ENCODE assay signal across 25 cellular contexts in the genomic region with DNA sequence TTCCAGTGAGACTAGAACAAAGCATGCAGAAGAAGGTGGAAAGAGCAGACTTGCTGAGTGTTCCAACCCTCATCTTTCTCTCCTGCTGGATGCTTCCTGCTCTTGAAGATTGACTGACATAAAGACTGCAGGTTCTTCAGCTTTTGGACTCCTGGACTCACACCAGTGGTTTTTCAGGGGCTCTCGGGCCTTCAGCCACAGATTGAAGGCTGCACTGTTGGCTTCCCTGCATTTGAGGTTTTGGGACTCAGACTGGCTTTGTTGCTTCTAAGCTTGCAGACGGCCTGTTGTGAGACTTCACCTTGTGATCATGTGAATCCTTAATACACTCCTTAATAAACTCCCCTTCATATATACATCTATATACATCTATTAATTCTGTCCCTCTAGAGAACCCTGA.
"Had no signal": no experiment of that assay in that cellular context is flagged by ENCODE, and none has a peak within 500 bp of the region (broad histone marks: within the 10 kb centered on the region; RNA-seq: fewer than 3 reads in every experiment).

No MANE protein-coding gene starts in this region.

- H3K4me1 Mint-ChIP-seq: WTC11 had no signal

- H3K36me3 Mint-ChIP-seq: WTC11 had no signal

- ATAC-seq: activated CD4-positive, alpha-beta T cell treated with anti-CD3 and anti-CD28 coated beads for 36 hours; body of pancreas; heart left ventricle; left lobe of liver; lower lobe of right lung; mucosa of descending colon; sciatic nerve; stimulated activated effector memory CD8-positive, alpha-beta T cell treated with anti-CD3 and anti-CD28 coated beads, Interleukin-12 subunit alpha, Interleukin-12 subunit beta, amount 100 ng/mL, for 72 hours; WTC11 had no signal

- H3K27ac Mint-ChIP-seq: activated CD4-positive, alpha-beta memory T cell treated with anti-CD3 and anti-CD28 coated beads, Interleukin-2, amount 10 ng/mL, durations not matched to agents 7 days and 5 days; activated CD4-positive, alpha-beta T cell treated with anti-CD3 and anti-CD28 coated beads for 36 hours; activated naive CD4-positive, alpha-beta T cell treated with anti-CD3 and anti-CD28 coated beads, Interleukin-2, amount 50 U/mL, for 24 hours; type B pancreatic cell; WTC11 had no signal

- H3K27me3 Mint-ChIP-seq: activated CD4-positive, alpha-beta memory T cell treated with anti-CD3 and anti-CD28 coated beads, Interleukin-2, amount 10 ng/mL, durations not matched to agents 7 days and 5 days; activated CD4-positive, alpha-beta T cell treated with anti-CD3 and anti-CD28 coated beads for 36 hours; activated naive CD4-positive, alpha-beta T cell treated with anti-CD3 and anti-CD28 coated beads, Interleukin-2, amount 50 U/mL, for 24 hours; type B pancreatic cell had no signal

- H3K4me3 Mint-ChIP-seq: activated CD4-positive, alpha-beta memory T cell treated with anti-CD3 and anti-CD28 coated beads, Interleukin-2, amount 10 ng/mL, durations not matched to agents 7 days and 5 days; activated CD4-positive, alpha-beta T cell treated with anti-CD3 and anti-CD28 coated beads for 36 hours; activated naive CD4-positive, alpha-beta T cell treated with anti-CD3 and anti-CD28 coated beads, Interleukin-2, amount 50 U/mL, for 24 hours; stimulated activated effector memory CD8-positive, alpha-beta T cell treated with anti-CD3 and anti-CD28 coated beads, Interleukin-12 subunit alpha, Interleukin-12 subunit beta, amount 100 ng/mL, for 72 hours; type B pancreatic cell; WTC11 had no signal

- H3K9me3 Mint-ChIP-seq: activated CD4-positive, alpha-beta memory T cell treated with anti-CD3 and anti-CD28 coated beads, Interleukin-2, amount 10 ng/mL, durations not matched to agents 7 days and 5 days; activated naive CD4-positive, alpha-beta T cell treated with anti-CD3 and anti-CD28 coated beads, Interleukin-2, amount 50 U/mL, for 24 hours; stimulated activated effector memory CD8-positive, alpha-beta T cell treated with anti-CD3 and anti-CD28 coated beads, Interleukin-12 subunit alpha, Interleukin-12 subunit beta, amount 100 ng/mL, for 72 hours; WTC11 had no signal

- DNase-seq: activated CD4-positive, alpha-beta memory T cell treated with anti-CD3 and anti-CD28 coated beads, Interleukin-2, amount 10 ng/mL, durations not matched to agents 7 days and 5 days; activated CD4-positive, alpha-beta T cell treated with anti-CD3 and anti-CD28 coated beads for 36 hours; activated gamma-delta T cell; anterior cingulate cortex; body of pancreas; cortex of kidney; heart left ventricle; kidney; lower lobe of right lung; mesendoderm; mucosa of descending colon; occipital lobe; posterior cingulate gyrus; small intestine; stimulated activated CD4-positive, alpha-beta T cell treated with anti-CD3 and anti-CD28 coated beads, Interleukin-2, amount 100 ng/mL, for 24 hours; T-helper 9 cell; testis had no signal

- H3K27ac ChIP-seq: body of pancreas, cardiac muscle cell, heart left ventricle, lower lobe of right lung, testis, vagina had no signal
